ENCODE assay signal across 15 cellular contexts in genomic region chr2:143819190-143819735, GRCh38.
DNase-seq lines count a peak whose midpoint lies in the region; ATAC-seq and TF ChIP-seq lines count a peak whose summit lies in the region.
"Had no signal": no experiment of that assay in that cellular context is flagged by ENCODE, and none has a peak within 500 bp of the region (broad histone marks: within the 10 kb centered on the region; RNA-seq: fewer than 3 reads in every experiment).

No MANE protein-coding gene starts in this region.

- in situ Hi-C loops in KBM-7 (cut with MboI; ENCODE audit: low pct_unique_long_range_greater_than_20kb, low sequenced_read_pairs), result no loop called here

- TF ChIP-seq CTCF in foreskin fibroblast (IDR thresholded peaks at IDR 0.05; ENCODE audit: low read depth, low read length), result no peak

- H3K4me3 ChIP-seq in foreskin fibroblast (ENCODE audit: low read depth in 1 of 2, low read length in 2 of 2), result peak overlapping the region; percentile 33 to 55
- H3K4me3 ChIP-seq: esophagus squamous epithelium, hepatocyte, mucosa of descending colon, right atrium auricular region had no signal

- DNase-seq in AG20443 (ENCODE audit: low spot score) (peak; percentile 62), KBM-7 (peak; percentile 49), SKM-1 (lab: John Stamatoyannopoulos, UW; ENCODE audit: unreplicated experiment) (peak; percentile 45), foreskin fibroblast (peak; percentile 29 to 80), CD1c-positive myeloid dendritic cell (ENCODE audit: extremely low spot score) (no peak)
- DNase-seq in activated CD4-positive, alpha-beta T cell treated with anti-CD3 and anti-CD28 coated beads for 4 hours, result no peak
- DNase-seq: esophagus squamous epithelium, mucosa of descending colon, NCI-H2081 treated with DMSO at 0.1 percent for 48 hours, NCI-H524 treated with DMSO at 0.1 percent for 48 hours, occipital lobe had no signal

- ATAC-seq in HG03342 (IDR thresholded peaks at IDR 0.05; ENCODE audit: unreplicated experiment) (no peak), SK-N-SH treated with all-trans-retinoic acid at 6 μM for 48 hours (no peak)
- ATAC-seq: mucosa of descending colon had no signal

TF ChIP-seq in SK-N-SH treated with all-trans-retinoic acid at 6 μM for 48 hours, 23 proteins besides CTCF, POLR2A, EP300 and RAD21:
- TF ChIP-seq, protein P1, sequence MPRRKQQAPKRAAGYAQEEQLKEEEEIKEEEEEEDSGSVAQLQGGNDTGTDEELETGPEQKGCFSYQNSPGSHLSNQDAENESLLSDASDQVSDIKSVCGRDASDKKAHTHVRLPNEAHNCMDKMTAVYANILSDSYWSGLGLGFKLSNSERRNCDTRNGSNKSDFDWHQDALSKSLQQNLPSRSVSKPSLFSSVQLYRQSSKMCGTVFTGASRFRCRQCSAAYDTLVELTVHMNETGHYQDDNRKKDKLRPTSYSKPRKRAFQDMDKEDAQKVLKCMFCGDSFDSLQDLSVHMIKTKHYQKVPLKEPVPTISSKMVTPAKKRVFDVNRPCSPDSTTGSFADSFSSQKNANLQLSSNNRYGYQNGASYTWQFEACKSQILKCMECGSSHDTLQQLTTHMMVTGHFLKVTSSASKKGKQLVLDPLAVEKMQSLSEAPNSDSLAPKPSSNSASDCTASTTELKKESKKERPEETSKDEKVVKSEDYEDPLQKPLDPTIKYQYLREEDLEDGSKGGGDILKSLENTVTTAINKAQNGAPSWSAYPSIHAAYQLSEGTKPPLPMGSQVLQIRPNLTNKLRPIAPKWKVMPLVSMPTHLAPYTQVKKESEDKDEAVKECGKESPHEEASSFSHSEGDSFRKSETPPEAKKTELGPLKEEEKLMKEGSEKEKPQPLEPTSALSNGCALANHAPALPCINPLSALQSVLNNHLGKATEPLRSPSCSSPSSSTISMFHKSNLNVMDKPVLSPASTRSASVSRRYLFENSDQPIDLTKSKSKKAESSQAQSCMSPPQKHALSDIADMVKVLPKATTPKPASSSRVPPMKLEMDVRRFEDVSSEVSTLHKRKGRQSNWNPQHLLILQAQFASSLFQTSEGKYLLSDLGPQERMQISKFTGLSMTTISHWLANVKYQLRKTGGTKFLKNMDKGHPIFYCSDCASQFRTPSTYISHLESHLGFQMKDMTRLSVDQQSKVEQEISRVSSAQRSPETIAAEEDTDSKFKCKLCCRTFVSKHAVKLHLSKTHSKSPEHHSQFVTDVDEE (CRISPR knock-in tag; IDR thresholded peaks at IDR 0.05), result no peak
- TF ChIP-seq ZFP30 (CRISPR knock-in tag; IDR thresholded peaks at IDR 0.05) (no peak), TCF4 (CRISPR knock-in tag; IDR thresholded peaks at IDR 0.05; ENCODE audit: borderline replicate concordance) (no peak), BACH2 (CRISPR knock-in tag; IDR thresholded peaks at IDR 0.05; ENCODE audit: borderline replicate concordance) (no peak), ZNF8 (CRISPR knock-in tag; IDR thresholded peaks at IDR 0.05) (no peak), ESRRG (CRISPR knock-in tag; IDR thresholded peaks at IDR 0.05) (no peak), CSRNP3 (CRISPR knock-in tag; IDR thresholded peaks at IDR 0.05) (no peak), ARNTL (CRISPR knock-in tag; IDR thresholded peaks at IDR 0.05; ENCODE audit: borderline replicate concordance, low read depth) (no peak), ZFP3 (CRISPR knock-in tag; IDR thresholded peaks at IDR 0.05) (no peak), SNAI2 (CRISPR knock-in tag; IDR thresholded peaks at IDR 0.05) (no peak), CSDC2 (CRISPR knock-in tag; IDR thresholded peaks at IDR 0.05) (no peak), ZNF565 (CRISPR knock-in tag; conservative IDR thresholded peaks at IDR 0.05; ENCODE audit: low read depth) (no peak), TOX (CRISPR knock-in tag; IDR thresholded peaks at IDR 0.05; ENCODE audit: borderline replicate concordance) (no peak), PPARA (CRISPR knock-in tag; IDR thresholded peaks at IDR 0.05; ENCODE audit: borderline replicate concordance) (no peak), CREB5 (CRISPR knock-in tag; IDR thresholded peaks at IDR 0.05; ENCODE audit: low read depth) (no peak), OSR1 (CRISPR knock-in tag; IDR thresholded peaks at IDR 0.05) (no peak), ISL1 (CRISPR knock-in tag; IDR thresholded peaks at IDR 0.05) (no peak), GLIS3 (CRISPR knock-in tag; IDR thresholded peaks at IDR 0.05) (no peak)
- TF ChIP-seq, protein P2, sequence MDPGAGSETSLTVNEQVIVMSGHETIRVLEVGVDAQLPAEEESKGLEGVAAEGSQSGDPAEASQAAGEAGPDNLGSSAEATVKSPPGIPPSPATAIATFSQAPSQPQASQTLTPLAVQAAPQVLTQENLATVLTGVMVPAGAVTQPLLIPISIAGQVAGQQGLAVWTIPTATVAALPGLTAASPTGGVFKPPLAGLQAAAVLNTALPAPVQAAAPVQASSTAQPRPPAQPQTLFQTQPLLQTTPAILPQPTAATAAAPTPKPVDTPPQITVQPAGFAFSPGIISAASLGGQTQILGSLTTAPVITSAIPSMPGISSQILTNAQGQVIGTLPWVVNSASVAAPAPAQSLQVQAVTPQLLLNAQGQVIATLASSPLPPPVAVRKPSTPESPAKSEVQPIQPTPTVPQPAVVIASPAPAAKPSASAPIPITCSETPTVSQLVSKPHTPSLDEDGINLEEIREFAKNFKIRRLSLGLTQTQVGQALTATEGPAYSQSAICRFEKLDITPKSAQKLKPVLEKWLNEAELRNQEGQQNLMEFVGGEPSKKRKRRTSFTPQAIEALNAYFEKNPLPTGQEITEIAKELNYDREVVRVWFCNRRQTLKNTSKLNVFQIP (CRISPR knock-in tag; IDR thresholded peaks at IDR 0.05; ENCODE audit: borderline replicate concordance, low read depth), result no peak
- TF ChIP-seq, protein P3, sequence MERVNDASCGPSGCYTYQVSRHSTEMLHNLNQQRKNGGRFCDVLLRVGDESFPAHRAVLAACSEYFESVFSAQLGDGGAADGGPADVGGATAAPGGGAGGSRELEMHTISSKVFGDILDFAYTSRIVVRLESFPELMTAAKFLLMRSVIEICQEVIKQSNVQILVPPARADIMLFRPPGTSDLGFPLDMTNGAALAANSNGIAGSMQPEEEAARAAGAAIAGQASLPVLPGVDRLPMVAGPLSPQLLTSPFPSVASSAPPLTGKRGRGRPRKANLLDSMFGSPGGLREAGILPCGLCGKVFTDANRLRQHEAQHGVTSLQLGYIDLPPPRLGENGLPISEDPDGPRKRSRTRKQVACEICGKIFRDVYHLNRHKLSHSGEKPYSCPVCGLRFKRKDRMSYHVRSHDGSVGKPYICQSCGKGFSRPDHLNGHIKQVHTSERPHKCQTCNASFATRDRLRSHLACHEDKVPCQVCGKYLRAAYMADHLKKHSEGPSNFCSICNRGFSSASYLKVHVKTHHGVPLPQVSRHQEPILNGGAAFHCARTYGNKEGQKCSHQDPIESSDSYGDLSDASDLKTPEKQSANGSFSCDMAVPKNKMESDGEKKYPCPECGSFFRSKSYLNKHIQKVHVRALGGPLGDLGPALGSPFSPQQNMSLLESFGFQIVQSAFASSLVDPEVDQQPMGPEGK (CRISPR knock-in tag; IDR thresholded peaks at IDR 0.05; ENCODE audit: borderline replicate concordance), result no peak

Comparison
In these comparisons a context has a peak if more than half of its experiments do, and no peak if none do; other contexts are left out.
1. DNase-seq: peak in AG20443 (single experiment), KBM-7 (single experiment), SKM-1 (single experiment) and foreskin fibroblast (2 of 2); none in activated CD4-positive, alpha-beta T cell treated with anti-CD3 and anti-CD28 coated beads for 4 hours (0 of 2) and CD1c-positive myeloid dendritic cell (single experiment).